Comparison of ENCODE assay signal across 20 cellular contexts in genomic region chr3:69239063-69239462, GRCh38.
DNase-seq lines count a peak whose midpoint lies in the region; ATAC-seq, FAIRE-seq and TF ChIP-seq lines count a peak whose summit lies in the region.
"Had no signal": no experiment of that assay in that cellular context is flagged by ENCODE, and none has a peak within 500 bp of the region (broad histone marks: within the 10 kb centered on the region; RNA-seq: fewer than 3 reads in every experiment).

No MANE protein-coding gene starts in this region.

- ATAC-seq in WTC11: peak; percentile 13

- no peak overlapping the region for H3K9ac ChIP-seq in neural progenitor cell

- H4K20me1 ChIP-seq in neural progenitor cell (ENCODE audit: low read depth): no peaks in the 10 kb centered on the region

- peak; percentile 8 for FAIRE-seq in G401.6 (lab: Jason Lieb, UNC)
- FAIRE-seq: A204.1, GM12892 had no signal

- H3K27ac Mint-ChIP-seq in WTC11: 0 out of 2 replicates have a peak overlapping the region, but pooled peaks have one; percentile 44
- H3K27ac Mint-ChIP-seq in neural progenitor cell: no peak overlapping the region
- H3K27ac Mint-ChIP-seq: HFFc6 had no signal

- H3K27me3 ChIP-seq in neural progenitor cell: no peaks in the 10 kb centered on the region

- H3K4me1 Mint-ChIP-seq in WTC11 (peaks cover 69% of the 10 kb centered on the region), neural progenitor cell (peaks cover 33% of the 10 kb centered on the region)

- no peak overlapping the region for H3K27ac ChIP-seq in neural progenitor cell

- CTCF ChIA-PET in WTC11 (lab: Charles Lee): interaction anchor here (1.8 to 2.2 kb wide), 2 partner anchors 66 to 77 kb away, joined by 4 to 13 read pairs; no protein-coding TSS in a partner anchor

- H3K9me3 ChIP-seq in neural progenitor cell (ENCODE audit: low read depth): no peaks in the 10 kb centered on the region

- H3K9me3 Mint-ChIP-seq in WTC11: no peaks in the 10 kb centered on the region
- no peaks in the 10 kb centered on the region for H3K9me3 Mint-ChIP-seq in neural progenitor cell
- H3K9me3 Mint-ChIP-seq: HFFc6 had no signal

- no peak overlapping the region for H3K4me2 ChIP-seq in neural progenitor cell

- DNase-seq in WTC11 (ENCODE audit: low spot score) (no peak), islet precursor cell (peak; percentile 66), neural progenitor cell (ENCODE audit: low spot score) (peak; percentile 24), T-helper 9 cell (no peak), activated gamma-delta T cell treated with Interleukin-2 at 50 U/mL for 16 hours (no peak)
- no peak for DNase-seq in stimulated activated naive CD4-positive, alpha-beta T cell treated with Interleukin-2 at 50 U/mL for 16 hours (lab: John Stamatoyannopoulos, UW)
- DNase-seq in activated naive CD4-positive, alpha-beta T cell treated with anti-CD3 and anti-CD28 coated beads, Interleukin-2, amount 50 U/mL, for 16 hours: no peak
- DNase-seq: C1 segment of cervical spinal cord; DND-41; HFFc6; MV-4-11; NCI-H1417 treated with DMSO at 0.1 percent for 48 hours; NCI-H1930; NCI-H2171 treated with DMSO at 0.1 percent for 48 hours; NCI-H446 treated with DMSO at 0.1 percent for 48 hours; NK-92 treated with Interleukin-12 subunit alpha and Interleukin-12 subunit beta, amount 100 ng/mL, for 24 hours; SHP77 treated with DMSO at 0.1 percent for 48 hours had no signal

- TF ChIP-seq CTCF in WTC11 (IDR thresholded peaks at IDR 0.05) (no peak), neural progenitor cell (IDR thresholded peaks at IDR 0.05) (no peak)

- H3K4me3 Mint-ChIP-seq in WTC11: no peak overlapping the region
- no peak overlapping the region for H3K4me3 Mint-ChIP-seq in neural progenitor cell
- H3K4me3 Mint-ChIP-seq: HFFc6 had no signal

- H3K4me1 ChIP-seq in neural progenitor cell: peaks cover 41% of the 10 kb centered on the region

- peaks cover 17% of the 10 kb centered on the region for H3F3A ChIP-seq in neural progenitor cell (ENCODE audit: low read depth)

- POLR2A ChIA-PET in WTC11 (lab: Charles Lee): interaction anchor here (0.5 kb wide), 1 partner anchor 14 kb away, joined by 6 read pairs; no protein-coding TSS in a partner anchor

- H3K27me3 Mint-ChIP-seq in WTC11 (ENCODE audit: low read depth): peaks cover 1% of the 10 kb centered on the region; the same call in 1 of the 2 replicates
- no peaks in the 10 kb centered on the region for H3K27me3 Mint-ChIP-seq in neural progenitor cell (ENCODE audit: insufficient read depth, low read depth)

- no peaks in the 10 kb centered on the region for H3K36me3 ChIP-seq in neural progenitor cell

- H2AFZ ChIP-seq in neural progenitor cell (replicated peaks): no peak overlapping the region

- H3K79me2 ChIP-seq in neural progenitor cell (ENCODE audit: low read depth): no peaks in the 10 kb centered on the region

- no peak overlapping the region for H3K4me3 ChIP-seq in neural progenitor cell

- H3K36me3 Mint-ChIP-seq in WTC11 (no peaks in the 10 kb centered on the region), neural progenitor cell (no peaks in the 10 kb centered on the region)

TF ChIP-seq in WTC11, 78 proteins besides CTCF, POLR2A, EP300 and RAD21:
- TF ChIP-seq HMGXB4 (CRISPR knock-in tag; IDR thresholded peaks at IDR 0.05): no peak
- no peak for TF ChIP-seq MLX (CRISPR knock-in tag; IDR thresholded peaks at IDR 0.05)
- no peak for TF ChIP-seq ZNF396 (CRISPR knock-in tag; IDR thresholded peaks at IDR 0.05; ENCODE audit: borderline replicate concordance)
- TF ChIP-seq ATF3 (CRISPR knock-in tag; conservative IDR thresholded peaks at IDR 0.05): no peak
- TF ChIP-seq TEAD4 (CRISPR knock-in tag; IDR thresholded peaks at IDR 0.05): no peak
- TF ChIP-seq CBFB (CRISPR knock-in tag; IDR thresholded peaks at IDR 0.05; ENCODE audit: low read depth): no peak
- no peak for TF ChIP-seq OVOL2 (CRISPR knock-in tag; IDR thresholded peaks at IDR 0.05; ENCODE audit: borderline replicate concordance)
- no peak for TF ChIP-seq SMAD3 (CRISPR knock-in tag; IDR thresholded peaks at IDR 0.05; ENCODE audit: borderline replicate concordance)
- no peak for TF ChIP-seq TCF7 (CRISPR knock-in tag; IDR thresholded peaks at IDR 0.05; ENCODE audit: low read depth)
- TF ChIP-seq ZNF138 (CRISPR knock-in tag; conservative IDR thresholded peaks at IDR 0.05): no peak
- no peak for TF ChIP-seq E2F1 (CRISPR knock-in tag; IDR thresholded peaks at IDR 0.05)
- no peak for TF ChIP-seq CREB1 (CRISPR knock-in tag; IDR thresholded peaks at IDR 0.05)
- no peak for TF ChIP-seq ZNF423 (CRISPR knock-in tag; IDR thresholded peaks at IDR 0.05)
- TF ChIP-seq ZMAT4 (CRISPR knock-in tag; IDR thresholded peaks at IDR 0.05): no peak
- no peak for TF ChIP-seq MXD4 (CRISPR knock-in tag; IDR thresholded peaks at IDR 0.05; ENCODE audit: borderline replicate concordance)
- no peak for TF ChIP-seq JUN (CRISPR knock-in tag; IDR thresholded peaks at IDR 0.05)
- TF ChIP-seq HMGA2 (CRISPR knock-in tag; IDR thresholded peaks at IDR 0.05): no peak

Comparison
In these comparisons a context has a peak if more than half of its experiments do, and no peak if none do; other contexts are left out.
1. DNase-seq: peak in islet precursor cell (single experiment) and neural progenitor cell (single experiment); none in WTC11 (single experiment), T-helper 9 cell (single experiment), stimulated activated naive CD4-positive, alpha-beta T cell treated with Interleukin-2 at 50 U/mL for 16 hours (single experiment), activated naive CD4-positive, alpha-beta T cell treated with anti-CD3 and anti-CD28 coated beads, Interleukin-2, amount 50 U/mL, for 16 hours (single experiment) and activated gamma-delta T cell treated with Interleukin-2 at 50 U/mL for 16 hours (single experiment).